1 cellular context compared by ENCODE assay signal in genomic region chr6:77133031-77133430, GRCh38.
TF ChIP-seq lines count a peak whose summit lies in the region.

No MANE protein-coding gene starts in this region.

TF ChIP-seq in WTC11, 78 proteins besides CTCF, POLR2A, EP300 and RAD21 (continued from another document):
- TF ChIP-seq AR (CRISPR knock-in tag; IDR thresholded peaks at IDR 0.05) (no peak), SP1 (CRISPR knock-in tag; conservative IDR thresholded peaks at IDR 0.05) (no peak)
